8 cellular contexts compared by ENCODE assay signal in the genomic region with DNA sequence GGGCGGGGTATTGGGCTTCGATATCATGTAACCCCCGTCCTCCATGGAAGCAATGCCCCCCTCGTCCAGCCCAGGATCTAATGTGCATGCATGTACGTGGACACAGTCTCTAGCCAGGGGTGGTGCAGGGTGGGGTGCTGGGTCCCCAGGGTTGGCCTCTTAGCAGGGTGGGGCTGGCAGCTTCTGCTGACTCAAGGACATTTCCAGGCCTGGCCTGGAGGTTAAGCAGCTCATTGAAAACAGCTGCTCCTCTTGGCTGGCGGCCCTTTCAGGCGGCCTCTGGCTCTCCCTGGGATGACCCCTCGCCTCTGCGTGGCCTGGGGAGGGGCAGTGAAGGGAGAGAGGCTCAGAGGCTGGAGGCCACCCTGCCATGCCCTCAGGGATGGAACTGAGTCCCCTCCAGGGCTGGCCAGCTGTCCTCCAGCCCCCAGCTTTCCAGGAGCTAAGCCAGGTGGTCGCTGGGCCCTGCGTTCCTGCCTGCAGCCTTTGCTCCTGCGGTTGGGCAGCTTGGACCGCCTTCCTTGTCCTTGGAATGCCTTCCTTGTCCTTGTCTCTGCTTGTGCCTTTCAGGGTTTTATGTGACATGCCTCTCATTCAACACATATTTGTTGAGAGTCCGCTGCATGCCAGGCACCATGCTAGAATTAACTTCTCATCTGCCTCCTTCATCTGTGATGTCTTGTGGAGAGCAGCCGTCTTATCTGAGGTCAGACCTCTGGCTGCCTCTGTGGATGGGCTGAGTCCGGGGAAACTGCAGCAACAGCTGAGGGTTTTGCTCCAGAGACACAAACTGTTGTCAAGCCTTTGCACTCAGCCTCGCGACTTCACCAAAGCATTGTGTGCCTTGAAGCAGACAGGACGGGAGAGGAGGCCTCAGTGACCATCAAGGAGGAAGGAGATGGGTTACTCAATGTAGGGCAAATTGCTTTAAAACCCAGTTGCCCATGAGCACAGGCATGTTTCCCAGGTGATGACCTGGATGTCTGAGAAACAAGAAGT. TPM values are rescaled to one million over a fixed set of nuclear protein-coding genes. Genes with fewer than 3 reads are reported as not detected.
DNase-seq lines count a peak whose midpoint lies in the region; ATAC-seq and TF ChIP-seq lines count a peak whose summit lies in the region.

No MANE protein-coding gene starts in this region.

- H3K9me3 ChIP-seq in DOHH2 (ENCODE audit: control insufficient read depth, insufficient read depth, low read length) (no peaks in the 10 kb centered on the region), esophagus muscularis mucosa (no peaks in the 10 kb centered on the region), ovary (no peaks in the 10 kb centered on the region)

- DNase-seq in NB4 (ENCODE audit: low read depth) = peak; percentile 30
- DNase-seq in esophagus muscularis mucosa (ENCODE audit: extremely low spot score) = no peak
- peak; percentile 76 to 92 (median 85) for DNase-seq in ovary
- no peak for DNase-seq in caudate nucleus (lab: John Stamatoyannopoulos, UW)

- H3K36me3 ChIP-seq in DOHH2 (ENCODE audit: control insufficient read depth, low read length) (no peaks in the 10 kb centered on the region), esophagus muscularis mucosa (no peaks in the 10 kb centered on the region), ovary (no peaks in the 10 kb centered on the region)

- intact Hi-C loops in esophagus muscularis mucosa (cut with DNase I) = no loop called here
- intact Hi-C loops in ovary (cut with DNase I) = no loop called here

- no peak for TF ChIP-seq EP300 in esophagus muscularis mucosa (IDR thresholded peaks at IDR 0.05)
- no peak for TF ChIP-seq EP300 in ovary (IDR thresholded peaks at IDR 0.05)

- peak overlapping the region; percentile 75; the same call in 1 of the 2 replicates for H3K4me3 ChIP-seq in DOHH2 (ENCODE audit: low read length)
- H3K4me3 ChIP-seq in NB4 (ENCODE audit: low read depth, low read length) = no peak overlapping the region
- peak overlapping the region in 3 of 4 donors; percentile 52 to 64 (median 53) for H3K4me3 ChIP-seq in esophagus muscularis mucosa
- no peak overlapping the region for H3K4me3 ChIP-seq in ovary

- H3K9me2 ChIP-seq in DOHH2 (replicated peaks; ENCODE audit: control insufficient read depth, low read length) = no peaks in the 10 kb centered on the region

- H3K4me2 ChIP-seq in DOHH2 (ENCODE audit: low read length) = peak overlapping the region; percentile 94

- no peaks in the 10 kb centered on the region for H3F3A ChIP-seq in DOHH2 (ENCODE audit: control insufficient read depth, insufficient read depth)

- no peaks in the 10 kb centered on the region for H3K79me2 ChIP-seq in DOHH2 (ENCODE audit: control insufficient read depth, low read length)

- peaks cover 27% of the 10 kb centered on the region for H3K27me3 ChIP-seq in DOHH2 (ENCODE audit: control insufficient read depth, low read length)
- peaks cover 0 to 31% (median 4%) of the 10 kb centered on the region in 4 donors for H3K27me3 ChIP-seq in esophagus muscularis mucosa
- H3K27me3 ChIP-seq in ovary = no peaks in the 10 kb centered on the region

- peaks cover 22% of the 10 kb centered on the region for H3K4me1 ChIP-seq in DOHH2 (ENCODE audit: control insufficient read depth, low read length)
- peaks cover 23 to 36% (median 27%) of the 10 kb centered on the region in 4 donors for H3K4me1 ChIP-seq in esophagus muscularis mucosa
- H3K4me1 ChIP-seq in ovary (ENCODE audit: insufficient read depth) = peaks cover 29% of the 10 kb centered on the region

- WGBS in esophagus muscularis mucosa = 58% methylated on average over 19 of the region's 19 CpGs
- WGBS in ovary, 3 donors = 9 to 18% (median 9%) methylated on average over 19 of the region's 19 CpGs

- TF ChIP-seq POLR2A in NB4 (IDR thresholded peaks at IDR 0.05; ENCODE audit: extremely low read depth, insufficient read length) (no peak), esophagus muscularis mucosa (IDR thresholded peaks at IDR 0.05; ENCODE audit: low read depth) (no peak), ovary (IDR thresholded peaks at IDR 0.05) (no peak)

- H3K27ac ChIP-seq in DOHH2 (ENCODE audit: low read depth, low read length) = no peak overlapping the region
- peak overlapping the region in 3 of 4 donors; percentile 50 to 79 (median 65) for H3K27ac ChIP-seq in esophagus muscularis mucosa (replicated peaks in 1 of 4)
- peak overlapping the region in 1 of 2 donors; percentile 30 for H3K27ac ChIP-seq in ovary
- no peak overlapping the region for H3K27ac ChIP-seq in caudate nucleus (ENCODE audit: low read depth, low read length)

- no peak for TF ChIP-seq CTCF in DOHH2 (IDR thresholded peaks at IDR 0.05; ENCODE audit: low read depth, low read length, poor library complexity, severe bottlenecking)
- no peak for TF ChIP-seq CTCF in NB4 (IDR thresholded peaks at IDR 0.05; ENCODE audit: low read depth, low read length)
- TF ChIP-seq CTCF in esophagus muscularis mucosa (IDR thresholded peaks at IDR 0.05) = no peak
- TF ChIP-seq CTCF in ovary (IDR thresholded peaks at IDR 0.05) = no peak

- no peak for ATAC-seq in GM19455 (IDR thresholded peaks at IDR 0.05; ENCODE audit: unreplicated experiment)
- ATAC-seq in GM18907 (IDR thresholded peaks at IDR 0.05; ENCODE audit: unreplicated experiment) = no peak
- ATAC-seq in HG03097 (IDR thresholded peaks at IDR 0.05; ENCODE audit: low FRiP score, unreplicated experiment) = no peak

- no peaks in the 10 kb centered on the region for H4K20me1 ChIP-seq in DOHH2 (ENCODE audit: control insufficient read depth, insufficient read depth, low read depth, low read length)

RNA-seq across cellular contexts. Expression of a gene that starts 26.7 kb away (rescaled TPM):
- total RNA-seq in esophagus muscularis mucosa (10 to 100 TPM; 31.0 to 57.7 (median 40.4) TPM), ovary (100 to 1,000 TPM in 4 of 7 donors, 10 to 100 TPM in 3; 39.2 to 134 (median 111) TPM)
- 10 to 100 TPM; 12.9 to 74.2 TPM for polyA plus RNA-seq in ovary

Comparison
In these comparisons a context has a peak if more than half of its experiments do, and no peak if none do; other contexts are left out.
1. H3K27ac ChIP-seq: peak in esophagus muscularis mucosa (3 of 4); none in DOHH2 (single experiment) and caudate nucleus (single experiment).
2. H3K4me3 ChIP-seq: peak in DOHH2 (single experiment) and esophagus muscularis mucosa (3 of 4); none in NB4 (single experiment) and ovary (single experiment).
3. DNase-seq: peak in NB4 (single experiment) and ovary (5 of 5); none in esophagus muscularis mucosa (single experiment) and caudate nucleus (0 of 61).